ENCODE assay signal across 15 cellular contexts in genomic region chr6:47016236-47016635, GRCh38. TPM values are rescaled to one million over a fixed set of nuclear protein-coding genes. Genes with fewer than 3 reads are reported as not detected.
DNase-seq lines count a peak whose midpoint lies in the region; ATAC-seq and TF ChIP-seq lines count a peak whose summit lies in the region.
"Had no signal": no experiment of that assay in that cellular context is flagged by ENCODE, and none has a peak within 500 bp of the region (broad histone marks: within the 10 kb centered on the region; RNA-seq: fewer than 3 reads in every experiment).

No MANE protein-coding gene starts in this region.

- ATAC-seq in HG03135 (IDR thresholded peaks at IDR 0.05; ENCODE audit: unreplicated experiment), result no peak
- ATAC-seq: activated CD4-positive, CD25-positive, alpha-beta regulatory T cell treated with anti-CD3 and anti-CD28 coated beads, Interleukin-2, amount 50 U/mL, for 24 hours; left ventricle myocardium superior had no signal

- in situ Hi-C loops in ACHN (cut with HindIII; ENCODE audit: low pct_ligation_motif_present, low pct_unique_long_range_greater_than_20kb, low sequenced_read_pairs), result no loop called here

- 0 out of 2 replicates have a peak overlapping the region, but pooled peaks have one; percentile 10 for H3K27ac ChIP-seq in 22Rv1
- H3K27ac ChIP-seq: brain microvascular endothelial cell, Peyer's patch, suprapubic skin had no signal

- TF ChIP-seq CTCF in 22Rv1 (IDR thresholded peaks at IDR 0.05), result no peak

- DNase-seq in M059J (ENCODE audit: low read depth) (peak; percentile 35), NCI-H526 (lab: John Stamatoyannopoulos, UW) (peak; percentile 95 to 98), fibroblast of peridontal ligament (ENCODE audit: extremely low read depth) (peak; percentile 3), ACHN (no peak), iPS-NIHi11 (ENCODE audit: low spot score) (no peak)
- DNase-seq in stimulated activated CD4-positive, alpha-beta T cell treated with anti-CD3 and anti-CD28 coated beads, Interleukin-1b, Interleukin-23, amount 100 ng/mL, for 48 hours, result no peak
- DNase-seq: brain microvascular endothelial cell; effector CD4-positive, alpha-beta T cell; left ventricle myocardium superior; naive B cell; Peyer's patch had no signal

RNA-seq across cellular contexts. Expression of gene ADGRF1, which starts 25.9 kb away (rescaled TPM):
- total RNA-seq in M059J (2014; rRNA removed; shearing (Covaris generic)), result 37.3 and 38.1 TPM in 2 replicates
- total RNA-seq: left ventricle myocardium superior had no signal

Comparison
In these comparisons a context has a peak if more than half of its experiments do, and no peak if none do; other contexts are left out.
1. DNase-seq: peak in M059J (single experiment), NCI-H526 (2 of 2) and fibroblast of peridontal ligament (single experiment); none in stimulated activated CD4-positive, alpha-beta T cell treated with anti-CD3 and anti-CD28 coated beads, Interleukin-1b, Interleukin-23, amount 100 ng/mL, for 48 hours (single experiment), ACHN (single experiment) and iPS-NIHi11 (single experiment).